ENCODE assay signal across 16 cellular contexts in genomic region chr9:36341936-36342577, GRCh38. TPM values are rescaled to one million over a fixed set of nuclear protein-coding genes. Genes with fewer than 3 reads are reported as not detected.
DNase-seq lines count a peak whose midpoint lies in the region; ATAC-seq and TF ChIP-seq lines count a peak whose summit lies in the region.
"Had no signal": no experiment of that assay in that cellular context is flagged by ENCODE, and none has a peak within 500 bp of the region (broad histone marks: within the 10 kb centered on the region; RNA-seq: fewer than 3 reads in every experiment).

No MANE protein-coding gene starts in this region.

- H3K27ac Mint-ChIP-seq in activated naive CD4-positive, alpha-beta T cell treated with anti-CD3 and anti-CD28 coated beads for 36 hours: peak overlapping the region; percentile 74
- H3K27ac Mint-ChIP-seq in activated naive CD8-positive, alpha-beta T cell treated with anti-CD3 and anti-CD28 coated beads for 36 hours: peak overlapping the region; percentile 87
- no peak overlapping the region for H3K27ac Mint-ChIP-seq in progenitor cell of endocrine pancreas

- H3K27me3 Mint-ChIP-seq in activated naive CD4-positive, alpha-beta T cell treated with anti-CD3 and anti-CD28 coated beads for 36 hours (ENCODE audit: low read depth): no peaks in the 10 kb centered on the region
- H3K27me3 Mint-ChIP-seq in activated naive CD8-positive, alpha-beta T cell treated with anti-CD3 and anti-CD28 coated beads for 36 hours: no peaks in the 10 kb centered on the region
- no peaks in the 10 kb centered on the region for H3K27me3 Mint-ChIP-seq in progenitor cell of endocrine pancreas

- ATAC-seq in HG03342 (IDR thresholded peaks at IDR 0.05; ENCODE audit: unreplicated experiment): peak; percentile 51
- peak; percentile 91 for ATAC-seq in stimulated activated naive CD8-positive, alpha-beta T cell treated with anti-CD3 and anti-CD28 coated beads, Interleukin-15, Interleukin-2, amounts not matched to agents 100 U/mL and 50 U/mL, for 24 hours
- ATAC-seq in SK-N-SH treated with all-trans-retinoic acid at 6 μM for 48 hours: no peak
- ATAC-seq: left lobe of liver had no signal

- peak; percentile 26 for DNase-seq in activated naive CD4-positive, alpha-beta T cell treated with anti-CD3 and anti-CD28 coated beads for 36 hours
- no peak for DNase-seq in activated naive CD4-positive, alpha-beta T cell treated with anti-CD3 and anti-CD28 coated beads, Interleukin-2, amount 50 U/mL, for 16 hours
- no peak for DNase-seq in activated naive CD8-positive, alpha-beta T cell treated with anti-CD3 and anti-CD28 coated beads for 36 hours
- DNase-seq in stimulated activated naive CD8-positive, alpha-beta T cell treated with anti-CD3 and anti-CD28 coated beads, Interleukin-15, Interleukin-2, amounts not matched to agents 100 U/mL and 50 U/mL, for 24 hours: no peak
- DNase-seq in progenitor cell of endocrine pancreas (ENCODE audit: low spot score, unreplicated experiment) (no peak), COR-L47 (lab: John Stamatoyannopoulos, UW) (no peak)
- DNase-seq: activated CD8-positive, alpha-beta memory T cell treated with anti-CD3 and anti-CD28 coated beads for 24 hours; amniotic stem cell; DMS 273 treated with DMSO at 0.1 percent for 48 hours; GM23248; NCI-H2107; T-helper 9 cell; trophoblast cell had no signal

- H3K4me1 Mint-ChIP-seq in activated naive CD4-positive, alpha-beta T cell treated with anti-CD3 and anti-CD28 coated beads for 36 hours (ENCODE audit: low read depth): peaks cover 8% of the 10 kb centered on the region
- H3K4me1 Mint-ChIP-seq in activated naive CD8-positive, alpha-beta T cell treated with anti-CD3 and anti-CD28 coated beads for 36 hours: peaks cover 9% of the 10 kb centered on the region
- no peaks in the 10 kb centered on the region for H3K4me1 Mint-ChIP-seq in progenitor cell of endocrine pancreas (ENCODE audit: low read depth)

- CTCF ChIA-PET in activated naive CD4-positive, alpha-beta T cell treated with anti-CD3 and anti-CD28 coated beads for 36 hours (lab: Charles Lee): interaction anchor here (1.2 to 2.3 kb wide), 3 partner anchors 12 to 153 kb away, joined by 4 to 9 read pairs (median 4); no protein-coding TSS in a partner anchor

- H3K36me3 Mint-ChIP-seq in activated naive CD4-positive, alpha-beta T cell treated with anti-CD3 and anti-CD28 coated beads for 36 hours (ENCODE audit: low read depth): peaks cover 17% of the 10 kb centered on the region
- H3K36me3 Mint-ChIP-seq in activated naive CD8-positive, alpha-beta T cell treated with anti-CD3 and anti-CD28 coated beads for 36 hours: peaks cover 14% of the 10 kb centered on the region
- H3K36me3 Mint-ChIP-seq in progenitor cell of endocrine pancreas (ENCODE audit: insufficient read depth): peaks cover 38% of the 10 kb centered on the region

- no peaks in the 10 kb centered on the region for H3K9me3 Mint-ChIP-seq in activated naive CD4-positive, alpha-beta T cell treated with anti-CD3 and anti-CD28 coated beads for 36 hours
- H3K9me3 Mint-ChIP-seq in activated naive CD8-positive, alpha-beta T cell treated with anti-CD3 and anti-CD28 coated beads for 36 hours: no peaks in the 10 kb centered on the region
- H3K9me3 Mint-ChIP-seq in progenitor cell of endocrine pancreas (ENCODE audit: low read depth): no peaks in the 10 kb centered on the region

- intact Hi-C loops in activated naive CD4-positive, alpha-beta T cell treated with anti-CD3 and anti-CD28 coated beads for 36 hours (cut with micrococcal nuclease): loop anchor here (2.0 to 10.0 kb wide), 2 partner anchors 59 to 383 kb away; partner anchors contain the start of gene RNF38

- no peak overlapping the region for H3K4me3 Mint-ChIP-seq in activated naive CD4-positive, alpha-beta T cell treated with anti-CD3 and anti-CD28 coated beads for 36 hours
- H3K4me3 Mint-ChIP-seq in activated naive CD8-positive, alpha-beta T cell treated with anti-CD3 and anti-CD28 coated beads for 36 hours: no peak overlapping the region
- no peak overlapping the region for H3K4me3 Mint-ChIP-seq in progenitor cell of endocrine pancreas (ENCODE audit: low read depth)

- no peak for TF ChIP-seq CTCF in progenitor cell of endocrine pancreas (IDR thresholded peaks at IDR 0.05; ENCODE audit: unreplicated experiment)

TF ChIP-seq in SK-N-SH treated with all-trans-retinoic acid at 6 μM for 48 hours, 23 proteins besides CTCF, POLR2A, EP300 and RAD21:
- no peak for TF ChIP-seq RARB (CRISPR knock-in tag; IDR thresholded peaks at IDR 0.05)
- TF ChIP-seq PATZ1 (CRISPR knock-in tag; IDR thresholded peaks at IDR 0.05; ENCODE audit: borderline replicate concordance): no peak
- no peak for TF ChIP-seq SNAI2 (CRISPR knock-in tag; IDR thresholded peaks at IDR 0.05)
- no peak for TF ChIP-seq ZNF565 (CRISPR knock-in tag; conservative IDR thresholded peaks at IDR 0.05; ENCODE audit: low read depth)

RNA-seq across cellular contexts. Expression of gene RNF38, which starts 58.0 kb away (rescaled TPM):
- 10 to 100 TPM; 22.1 to 22.9 TPM for total RNA-seq in activated naive CD4-positive, alpha-beta T cell treated with anti-CD3 and anti-CD28 coated beads for 36 hours
- 10 to 100 TPM; 37.0 to 40.2 TPM for total RNA-seq in activated naive CD8-positive, alpha-beta T cell treated with anti-CD3 and anti-CD28 coated beads for 36 hours
- total RNA-seq in progenitor cell of endocrine pancreas: 64.7 and 68.3 TPM in 2 replicates
